ENCODE assay signal across 12 cellular contexts in the genomic region with DNA sequence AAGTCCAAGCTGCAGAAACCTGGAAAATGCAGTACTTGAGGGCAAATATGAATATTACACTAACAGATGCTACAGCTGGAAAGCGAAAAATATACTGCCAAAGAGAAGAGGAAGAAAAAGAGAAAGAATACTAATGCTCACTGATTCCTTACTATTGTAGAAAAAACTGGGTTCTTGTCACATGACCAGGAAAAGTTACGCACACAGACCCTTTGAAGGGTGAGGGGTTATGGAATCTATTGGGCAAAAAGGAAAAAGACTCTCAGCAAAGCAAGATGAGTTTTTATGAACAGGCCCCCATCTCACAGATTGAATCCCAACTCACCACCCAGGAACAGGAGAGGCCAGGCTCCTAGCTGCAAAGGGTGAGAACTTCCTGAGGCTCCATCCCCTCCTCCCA.
DNase-seq lines count a peak whose midpoint lies in the region; ATAC-seq and TF ChIP-seq lines count a peak whose summit lies in the region.
"Had no signal": no experiment of that assay in that cellular context is flagged by ENCODE, and none has a peak within 500 bp of the region (broad histone marks: within the 10 kb centered on the region; RNA-seq: fewer than 3 reads in every experiment).

No MANE protein-coding gene starts in this region.

- H2AFZ ChIP-seq in GM23248 (no peak overlapping the region), hepatocyte (no peak overlapping the region)

- DNase-seq in GM23248: no peak
- no peak for DNase-seq in activated CD8-positive, alpha-beta T cell treated with anti-CD3 and anti-CD28 coated beads for 36 hours
- DNase-seq in 8988T: no peak
- no peak for DNase-seq in hepatocyte (ENCODE audit: low spot score)
- DNase-seq: H7, lower lobe of right lung, NCI-H187 treated with DMSO at 0.1 percent for 48 hours had no signal

- peaks cover 61% of the 10 kb centered on the region for H3F3A ChIP-seq in GM23248 (ENCODE audit: insufficient read depth)

- peaks cover 52 to 65% (median 56%) of the 10 kb centered on the region in 10 experiments for H3K4me1 ChIP-seq in BLaER1 treated with 17β-estradiol and CSF1 and Interleukin-3, amounts not matched to agents 10 nM and 100 nM
- peaks cover 71% of the 10 kb centered on the region for H3K4me1 ChIP-seq in GM23248 (ENCODE audit: insufficient read depth)
- H3K4me1 ChIP-seq in muscle layer of duodenum (ENCODE audit: control insufficient read depth in 1 of 2, insufficient read depth in 2 of 2, low read length in 2 of 2): peaks cover 7 to 11% of the 10 kb centered on the region in 2 donors
- no peaks in the 10 kb centered on the region for H3K4me1 ChIP-seq in hepatocyte (ENCODE audit: insufficient read depth)
- H3K4me1 ChIP-seq: prostate gland had no signal

- TF ChIP-seq CTCF in activated CD8-positive, alpha-beta T cell treated with anti-CD3 and anti-CD28 coated beads for 36 hours (IDR thresholded peaks at IDR 0.05): no peak
- no peak for TF ChIP-seq CTCF in hepatocyte (IDR thresholded peaks at IDR 0.05; ENCODE audit: poor library complexity)

- H3K36me3 ChIP-seq in BLaER1 treated with 17β-estradiol and CSF1 and Interleukin-3, amounts not matched to agents 10 nM and 100 nM: peaks cover 0 to 49% (median 24%) of the 10 kb centered on the region in 11 experiments; a peak in 19 of 22 replicates
- peaks cover 13% of the 10 kb centered on the region for H3K36me3 ChIP-seq in GM23248 (ENCODE audit: low read depth)
- peaks cover 8 to 33% of the 10 kb centered on the region in 2 donors for H3K36me3 ChIP-seq in muscle layer of duodenum (ENCODE audit: control insufficient read depth in 1 of 2, insufficient read depth in 2 of 2, low read length in 2 of 2)
- no peaks in the 10 kb centered on the region for H3K36me3 ChIP-seq in hepatocyte (replicated peaks; ENCODE audit: insufficient read depth, low read depth)

- POLR2A ChIA-PET in activated CD8-positive, alpha-beta T cell treated with anti-CD3 and anti-CD28 coated beads for 36 hours (lab: Charles Lee): interaction anchor here (0.9 to 18.8 kb wide), 10 partner anchors 9 to 145 kb away, joined by 3 to 322 read pairs (median 84); no protein-coding TSS in a partner anchor

- H3K36me3 Mint-ChIP-seq in activated CD8-positive, alpha-beta T cell treated with anti-CD3 and anti-CD28 coated beads for 36 hours (ENCODE audit: low read depth): peaks cover 59% of the 10 kb centered on the region

- H3K4me3 ChIP-seq in BLaER1 treated with 17β-estradiol and CSF1 and Interleukin-3, amounts not matched to agents 10 nM and 100 nM: peak overlapping the region; percentile 57 to 75 (median 66); a peak in 14 of 20 replicates
- H3K4me3 ChIP-seq in GM23248: peak overlapping the region; percentile 81
- H3K4me3 ChIP-seq in muscle layer of duodenum (ENCODE audit: low read depth in 1 of 2, low read length in 2 of 2): no peak overlapping the region
- H3K4me3 ChIP-seq in hepatocyte: no peak overlapping the region
- H3K4me3 ChIP-seq: lower lobe of right lung, prostate gland had no signal

- H3K27me3 ChIP-seq in BLaER1 treated with 17β-estradiol and CSF1 and Interleukin-3, amounts not matched to agents 10 nM and 100 nM: no peaks in the 10 kb centered on the region
- no peaks in the 10 kb centered on the region for H3K27me3 ChIP-seq in GM23248 (replicated peaks; ENCODE audit: insufficient read depth)
- H3K27me3 ChIP-seq in muscle layer of duodenum (ENCODE audit: low read depth, low read length): no peaks in the 10 kb centered on the region
- no peaks in the 10 kb centered on the region for H3K27me3 ChIP-seq in hepatocyte

- no peaks in the 10 kb centered on the region for H3K9me3 Mint-ChIP-seq in activated CD8-positive, alpha-beta T cell treated with anti-CD3 and anti-CD28 coated beads for 36 hours

- H4K20me1 ChIP-seq in BLaER1 treated with 17β-estradiol and CSF1 and Interleukin-3, amounts not matched to agents 10 nM and 100 nM: peaks cover 0 to 72% (median 18%) of the 10 kb centered on the region in 11 experiments; a peak in 17 of 22 replicates
- no peaks in the 10 kb centered on the region for H4K20me1 ChIP-seq in GM23248 (ENCODE audit: insufficient read depth)
- H4K20me1 ChIP-seq in hepatocyte (ENCODE audit: insufficient read depth, poor library complexity, severe bottlenecking): no peaks in the 10 kb centered on the region

- in situ Hi-C loops in GM23248 (cut with MboI): no loop called here

- peak overlapping the region; percentile 89 to 100 (median 95) for H3K27ac ChIP-seq in BLaER1 treated with 17β-estradiol and CSF1 and Interleukin-3, amounts not matched to agents 10 nM and 100 nM
- peak overlapping the region; percentile 100 for H3K27ac ChIP-seq in GM23248
- peak overlapping the region; percentile 87 for H3K27ac ChIP-seq in muscle layer of duodenum (ENCODE audit: low read length)
- no peak overlapping the region for H3K27ac ChIP-seq in hepatocyte
- H3K27ac ChIP-seq: prostate gland had no signal

- no peaks in the 10 kb centered on the region for H3K9me3 ChIP-seq in BLaER1 treated with 17β-estradiol and CSF1 and Interleukin-3, amounts not matched to agents 10 nM and 100 nM (replicated peaks in 1 of 11)
- H3K9me3 ChIP-seq in GM23248 (ENCODE audit: low read depth) (no peaks in the 10 kb centered on the region), muscle layer of duodenum (ENCODE audit: control insufficient read depth in 1 of 2, low read length in 2 of 2) (no peaks in the 10 kb centered on the region), hepatocyte (ENCODE audit: low read depth) (no peaks in the 10 kb centered on the region)
- H3K9me3 ChIP-seq: lower lobe of right lung, prostate gland had no signal

- H3K27ac Mint-ChIP-seq in activated CD8-positive, alpha-beta T cell treated with anti-CD3 and anti-CD28 coated beads for 36 hours: peak overlapping the region; percentile 99

- H3K79me2 ChIP-seq in GM23248 (ENCODE audit: insufficient read depth) (peaks cover 84% of the 10 kb centered on the region), hepatocyte (no peaks in the 10 kb centered on the region)

- H3K4me3 Mint-ChIP-seq in activated CD8-positive, alpha-beta T cell treated with anti-CD3 and anti-CD28 coated beads for 36 hours: no peak overlapping the region

- H3K9ac ChIP-seq in BLaER1 treated with 17β-estradiol and CSF1 and Interleukin-3, amounts not matched to agents 10 nM and 100 nM: peak overlapping the region; percentile 80 to 98 (median 91); a peak in 21 of 22 replicates
- H3K9ac ChIP-seq in GM23248: peak overlapping the region; percentile 97

- ATAC-seq in activated CD8-positive, alpha-beta T cell treated with anti-CD3 and anti-CD28 coated beads for 36 hours: no peak
- ATAC-seq in GM21717 (IDR thresholded peaks at IDR 0.05; ENCODE audit: unreplicated experiment) (no peak), GM21786 (IDR thresholded peaks at IDR 0.05; ENCODE audit: unreplicated experiment) (no peak)

- H3K27me3 Mint-ChIP-seq in activated CD8-positive, alpha-beta T cell treated with anti-CD3 and anti-CD28 coated beads for 36 hours: no peaks in the 10 kb centered on the region

- intact Hi-C loops in activated CD8-positive, alpha-beta T cell treated with anti-CD3 and anti-CD28 coated beads for 36 hours (cut with micrococcal nuclease): loop anchor here (5.0 kb wide), 1 partner anchor 50 kb away; no protein-coding TSS in a partner anchor

- CTCF ChIA-PET in activated CD8-positive, alpha-beta T cell treated with anti-CD3 and anti-CD28 coated beads for 36 hours (lab: Charles Lee): interaction anchor here (1.1 to 3.7 kb wide), 6 partner anchors 9 to 78 kb away, joined by 3 to 15 read pairs (median 3); no protein-coding TSS in a partner anchor

- H3K4me1 Mint-ChIP-seq in activated CD8-positive, alpha-beta T cell treated with anti-CD3 and anti-CD28 coated beads for 36 hours (ENCODE audit: low read depth): peaks cover 38% of the 10 kb centered on the region

- H3K9me2 ChIP-seq in GM23248 (ENCODE audit: insufficient read depth) (no peaks in the 10 kb centered on the region), hepatocyte (replicated peaks; ENCODE audit: insufficient read depth) (no peaks in the 10 kb centered on the region)

- 97% methylated on average over 2 of the region's 2 CpGs for WGBS in GM23248 (ENCODE audit: low coverage in 1 of 2, low lambda C conversion rate in 2 of 2, missing lambda C conversion rate in 2 of 2), 2 experiments
- 94% methylated on average over 2 of the region's 2 CpGs for WGBS in hepatocyte (ENCODE audit: low lambda C conversion rate, missing lambda C conversion rate)

- peak overlapping the region; percentile 70 to 99 (median 86) for H3K4me2 ChIP-seq in BLaER1 treated with 17β-estradiol and CSF1 and Interleukin-3, amounts not matched to agents 10 nM and 100 nM
- H3K4me2 ChIP-seq in GM23248 (ENCODE audit: unreplicated experiment) (peak overlapping the region; percentile 99), hepatocyte (no peak overlapping the region)

Comparison
In these comparisons a context has a peak if more than half of its experiments do, and no peak if none do; other contexts are left out.
1. H3K4me3 ChIP-seq: peak in BLaER1 treated with 17β-estradiol and CSF1 and Interleukin-3, amounts not matched to agents 10 nM and 100 nM (10 of 10) and GM23248 (single experiment); none in muscle layer of duodenum (0 of 2) and hepatocyte (single experiment).